17 cellular contexts compared by ENCODE assay signal in genomic region chr6:165231177-165231576, GRCh38.
"Had no signal": no experiment of that assay in that cellular context is flagged by ENCODE, and none has a peak within 500 bp of the region (broad histone marks: within the 10 kb centered on the region; RNA-seq: fewer than 3 reads in every experiment).

No MANE protein-coding gene starts in this region.

- H2AFZ ChIP-seq: hepatocyte, neural progenitor cell had no signal

- H3K4me2 ChIP-seq: hepatocyte, neural progenitor cell had no signal

- H3K4me1 ChIP-seq: neural progenitor cell, prostate gland, right lobe of liver had no signal

- DNase-seq: activated CD4-positive, alpha-beta T cell treated with anti-CD3 and anti-CD28 coated beads for 1 hour; activated CD8-positive, alpha-beta memory T cell treated with anti-CD3 and anti-CD28 coated beads for 24 hours; activated CD8-positive, alpha-beta memory T cell treated with anti-CD3 and anti-CD28 coated beads, Interleukin-2, amount 50 U/mL, for 48 hours; activated effector memory CD4-positive, alpha-beta T cell treated with Interleukin-2 at 50 U/mL for 16 hours; activated naive CD4-positive, alpha-beta T cell treated with anti-CD3 and anti-CD28 coated beads, Interleukin-2, amount 50 U/mL, for 16 hours; activated T-cell treated with anti-CD3 and anti-CD28 coated beads, Interleukin-2, amount 50 U/mL, for 48 hours; aorta; left colon; naive B cell; right lobe of liver; stimulated activated naive B cell treated with anti-CD40 and anti-IgM and Interleukin-4, amounts not matched to agents 10 μg/mL and 1 μg/mL and 100 μg/mL, for 72 hours had no signal

- H3K27ac ChIP-seq: epithelial cell of prostate, hepatocyte, neural progenitor cell, prostate gland, right lobe of liver, thoracic aorta, WERI-Rb-1 had no signal

- H3K9me3 ChIP-seq: prostate gland, right lobe of liver had no signal

- H3K9ac ChIP-seq: neural progenitor cell had no signal

- H3K27me3 ChIP-seq: hepatocyte, neural progenitor cell, right lobe of liver had no signal

- H3K36me3 ChIP-seq: neural progenitor cell, prostate gland, right lobe of liver, thoracic aorta, WERI-Rb-1 had no signal

- ATAC-seq: left colon; stimulated activated naive B cell treated with anti-CD40 and anti-IgM and Interleukin-4, amounts not matched to agents 10 μg/mL and 1 μg/mL and 100 μg/mL, for 72 hours had no signal

- H3K4me3 ChIP-seq: hepatocyte, neural progenitor cell, prostate gland, right lobe of liver, thoracic aorta had no signal

- H3K79me2 ChIP-seq: hepatocyte had no signal
